8 cellular contexts compared by ENCODE assay signal in the genomic region with DNA sequence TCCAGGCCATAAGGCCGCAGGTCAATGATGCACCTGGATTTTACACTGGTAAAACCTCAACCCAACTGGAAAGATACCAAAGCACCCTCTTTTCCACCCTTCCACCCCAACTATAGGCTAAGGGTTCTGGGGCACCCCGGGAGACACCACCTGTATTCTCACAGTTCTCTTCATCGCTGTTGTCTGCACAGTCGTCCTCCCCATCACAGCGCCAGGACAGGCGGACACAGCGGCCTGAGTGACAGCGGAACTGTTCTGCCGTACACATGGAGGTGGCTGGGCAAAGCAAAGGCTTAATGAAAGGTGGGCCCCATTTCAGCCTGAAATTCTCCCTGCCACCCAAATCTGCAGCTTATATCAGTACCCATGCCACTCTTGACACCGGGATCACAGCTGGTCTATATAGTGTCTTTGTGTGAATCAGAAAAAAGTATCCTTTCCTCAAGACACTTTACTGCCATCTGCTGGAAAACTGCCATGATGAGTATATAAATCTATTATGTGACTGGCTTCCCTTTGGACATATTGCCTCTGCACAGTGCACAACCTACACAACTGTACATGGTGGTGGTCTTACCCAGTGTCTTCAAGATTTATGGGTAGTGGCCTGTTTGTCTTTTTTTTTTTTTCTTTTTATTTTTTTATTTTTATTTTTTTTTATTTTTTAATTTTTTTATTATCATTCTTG.
A peak's percentile ranks its signal among the peaks of the same experiment; 100 is the strongest.
DNase-seq lines count a peak whose midpoint lies in the region; ATAC-seq and TF ChIP-seq lines count a peak whose summit lies in the region.

No MANE protein-coding gene starts in this region.

- H2AFZ ChIP-seq in KMS-11 (ENCODE audit: low read depth), result no peak overlapping the region

- H3K27me3 ChIP-seq in KMS-11 (ENCODE audit: insufficient read depth, low read depth), result no peaks in the 10 kb centered on the region

- peak; percentile 76 for DNase-seq in ELR (ENCODE audit: low read depth)
- peak; percentile 53 to 57 for DNase-seq in SHP77 (lab: John Stamatoyannopoulos, UW)
- peak; percentile 48 for DNase-seq in glomerular visceral epithelial cell (ENCODE audit: extremely low spot score)
- no peak for DNase-seq in head of caudate nucleus
- DNase-seq in cerebellar nuclear complex (lab: John Stamatoyannopoulos, UW), result no peak

- no peak overlapping the region for H3K27ac ChIP-seq in KMS-11

- H3K9ac ChIP-seq in KMS-11, result no peak overlapping the region

- no peaks in the 10 kb centered on the region for H3K36me3 ChIP-seq in KMS-11 (ENCODE audit: insufficient read depth)

- peak; percentile 59 for TF ChIP-seq CTCF in KMS-11 (conservative IDR thresholded peaks at IDR 0.05; ENCODE audit: low read depth, low read length)

- ATAC-seq in HG03432 (IDR thresholded peaks at IDR 0.05; ENCODE audit: unreplicated experiment) (no peak), GM21515 (IDR thresholded peaks at IDR 0.05; ENCODE audit: unreplicated experiment) (no peak)

- no peaks in the 10 kb centered on the region for H4K20me1 ChIP-seq in KMS-11 (ENCODE audit: insufficient read depth)

- no peaks in the 10 kb centered on the region for H3K79me2 ChIP-seq in KMS-11 (ENCODE audit: insufficient read depth, low read depth)

- intact Hi-C loops in head of caudate nucleus (cut with DNase I), result no loop called here

- H3K4me3 ChIP-seq in KMS-11 (IDR thresholded peaks at IDR 0.05; ENCODE audit: insufficient read depth, low read depth, low read length), result no peak overlapping the region

- H3K4me2 ChIP-seq in KMS-11, result no peak overlapping the region

- no peaks in the 10 kb centered on the region for H3K4me1 ChIP-seq in KMS-11 (ENCODE audit: low read depth, poor library complexity, severe bottlenecking)

Comparison
In these comparisons a context has a peak if more than half of its experiments do, and no peak if none do; other contexts are left out.
1. DNase-seq: peak in ELR (single experiment), SHP77 (2 of 2) and glomerular visceral epithelial cell (single experiment); none in head of caudate nucleus (0 of 42) and cerebellar nuclear complex (0 of 2).